18 cellular contexts compared by ENCODE assay signal in genomic region chr9:124326378-124326777, GRCh38.
DNase-seq lines count a peak whose midpoint lies in the region; ATAC-seq, FAIRE-seq and TF ChIP-seq lines count a peak whose summit lies in the region.
"Had no signal": no experiment of that assay in that cellular context is flagged by ENCODE, and none has a peak within 500 bp of the region (broad histone marks: within the 10 kb centered on the region; RNA-seq: fewer than 3 reads in every experiment).

No MANE protein-coding gene starts in this region.

- H3K27ac Mint-ChIP-seq in astrocyte (ENCODE audit: unreplicated experiment): peak overlapping the region; percentile 58
- peak overlapping the region; percentile 20 for H3K27ac Mint-ChIP-seq in stimulated activated naive B cell treated with anti-CD40 and anti-IgM and Interleukin-4, amounts not matched to agents 10 μg/mL and 1 μg/mL and 100 μg/mL, for 72 hours
- H3K27ac Mint-ChIP-seq: CD8-positive, alpha-beta T cell had no signal

- H3K4me3 ChIP-seq in BLaER1 (no peak overlapping the region), astrocyte (ENCODE audit: insufficient read depth, low read depth, low read length) (no peak overlapping the region)
- H3K4me3 ChIP-seq: GM23248 had no signal

- no peaks in the 10 kb centered on the region for H3K9me3 Mint-ChIP-seq in astrocyte (ENCODE audit: unreplicated experiment)
- H3K9me3 Mint-ChIP-seq in stimulated activated naive B cell treated with anti-CD40 and anti-IgM and Interleukin-4, amounts not matched to agents 10 μg/mL and 1 μg/mL and 100 μg/mL, for 72 hours: no peaks in the 10 kb centered on the region
- H3K9me3 Mint-ChIP-seq: CD8-positive, alpha-beta T cell had no signal

- no peak overlapping the region for H2AFZ ChIP-seq in astrocyte (ENCODE audit: low read depth, low read length)
- H2AFZ ChIP-seq: GM23248 had no signal

- H3K36me3 Mint-ChIP-seq in astrocyte (ENCODE audit: low read depth, unreplicated experiment): peaks cover 10% of the 10 kb centered on the region
- H3K36me3 Mint-ChIP-seq in stimulated activated naive B cell treated with anti-CD40 and anti-IgM and Interleukin-4, amounts not matched to agents 10 μg/mL and 1 μg/mL and 100 μg/mL, for 72 hours: peaks cover 54 to 61% of the 10 kb centered on the region in 2 donors

- ATAC-seq in GM18868 (IDR thresholded peaks at IDR 0.05; ENCODE audit: unreplicated experiment): peak; percentile 53
- no peak for ATAC-seq in stimulated activated naive B cell treated with anti-CD40 and anti-IgM and Interleukin-4, amounts not matched to agents 10 μg/mL and 1 μg/mL and 100 μg/mL, for 72 hours (replicated peaks)
- no peak for ATAC-seq in GM21528 (IDR thresholded peaks at IDR 0.05; ENCODE audit: low FRiP score, unreplicated experiment)
- ATAC-seq: CD8-positive, alpha-beta T cell had no signal

- H3K4me2 ChIP-seq in BLaER1 (peak overlapping the region; percentile 53), astrocyte (ENCODE audit: low read length) (no peak overlapping the region)

- H3K36me3 ChIP-seq in BLaER1 (peaks cover 84% of the 10 kb centered on the region), astrocyte (ENCODE audit: insufficient read depth, low read length) (peaks cover 27% of the 10 kb centered on the region)

- H4K20me1 ChIP-seq in BLaER1 (peaks cover 62% of the 10 kb centered on the region), astrocyte (ENCODE audit: insufficient read depth, low read length) (peaks cover 43% of the 10 kb centered on the region)

- no peak overlapping the region for H3K9ac ChIP-seq in BLaER1
- H3K9ac ChIP-seq in astrocyte (ENCODE audit: low read length): no peak overlapping the region
- H3K9ac ChIP-seq: GM23248 had no signal

- no peaks in the 10 kb centered on the region for H3K4me1 Mint-ChIP-seq in astrocyte (ENCODE audit: low read depth, unreplicated experiment)
- H3K4me1 Mint-ChIP-seq in stimulated activated naive B cell treated with anti-CD40 and anti-IgM and Interleukin-4, amounts not matched to agents 10 μg/mL and 1 μg/mL and 100 μg/mL, for 72 hours: peaks cover 10 to 17% of the 10 kb centered on the region in 2 donors

- H3K9me3 ChIP-seq in BLaER1 (no peaks in the 10 kb centered on the region), astrocyte (ENCODE audit: insufficient read depth, low read depth, low read length) (no peaks in the 10 kb centered on the region)

- DNase-seq in astrocyte (ENCODE audit: low read depth) (no peak), NCI-H1694 (lab: John Stamatoyannopoulos, UW) (no peak)
- DNase-seq in stimulated activated naive B cell treated with anti-CD40 and anti-IgM and Interleukin-4, amounts not matched to agents 10 μg/mL and 1 μg/mL and 100 μg/mL, for 72 hours: no peak
- no peak for DNase-seq in activated CD8-positive, alpha-beta memory T cell treated with anti-CD3 and anti-CD28 coated beads for 24 hours
- DNase-seq: ACHN; Calu3; CD8-positive, alpha-beta T cell; DMS79 treated with DMSO at 0.1 percent for 48 hours; GF-D8; GM23248; HCEC 1CT; KG1 had no signal

- H3K79me2 ChIP-seq in astrocyte (ENCODE audit: insufficient read depth, low read length): no peaks in the 10 kb centered on the region

- no peak for FAIRE-seq in astrocyte (lab: Jason Lieb, UNC)
- FAIRE-seq: A204.1, H54 had no signal

- H3K4me1 ChIP-seq in BLaER1 (peaks cover 31% of the 10 kb centered on the region), astrocyte (ENCODE audit: insufficient read depth, low read length) (no peaks in the 10 kb centered on the region)

- no peaks in the 10 kb centered on the region for H3K27me3 Mint-ChIP-seq in astrocyte (ENCODE audit: low read depth, unreplicated experiment)
- H3K27me3 Mint-ChIP-seq in stimulated activated naive B cell treated with anti-CD40 and anti-IgM and Interleukin-4, amounts not matched to agents 10 μg/mL and 1 μg/mL and 100 μg/mL, for 72 hours: no peaks in the 10 kb centered on the region

- no peak overlapping the region for H3K4me3 Mint-ChIP-seq in astrocyte (ENCODE audit: unreplicated experiment)
- H3K4me3 Mint-ChIP-seq in stimulated activated naive B cell treated with anti-CD40 and anti-IgM and Interleukin-4, amounts not matched to agents 10 μg/mL and 1 μg/mL and 100 μg/mL, for 72 hours: no peak overlapping the region
- H3K4me3 Mint-ChIP-seq: CD8-positive, alpha-beta T cell had no signal

- H3K27me3 ChIP-seq in BLaER1 (no peaks in the 10 kb centered on the region), astrocyte (ENCODE audit: insufficient read depth, low read length) (no peaks in the 10 kb centered on the region)

- H3K27ac ChIP-seq in BLaER1: no peak overlapping the region
- H3K27ac ChIP-seq in astrocyte (ENCODE audit: low read depth, low read length): no peak overlapping the region
- H3K27ac ChIP-seq: GM23248, HL-60 had no signal

- no peak for TF ChIP-seq CTCF in astrocyte (IDR thresholded peaks at IDR 0.05; ENCODE audit: insufficient read depth, low read depth, low read length)
